In genomic region chr22:42921301-42921700, GRCh38 we compare ENCODE assay signal across 17 cellular contexts.
DNase-seq lines count a peak whose midpoint lies in the region; ATAC-seq, FAIRE-seq and TF ChIP-seq lines count a peak whose summit lies in the region.
"Had no signal": no experiment of that assay in that cellular context is flagged by ENCODE, and none has a peak within 500 bp of the region (broad histone marks: within the 10 kb centered on the region; RNA-seq: fewer than 3 reads in every experiment).

No MANE protein-coding gene starts in this region.

- H3K4me2 ChIP-seq in smooth muscle cell, result no peak overlapping the region

- peak overlapping the region in 1 of 2 donors; percentile 65 for H3K4me3 Mint-ChIP-seq in CD14-positive monocyte
- no peak overlapping the region for H3K4me3 Mint-ChIP-seq in activated CD8-positive, alpha-beta T cell treated with anti-CD3 and anti-CD28 coated beads for 36 hours
- H3K4me3 Mint-ChIP-seq: activated CD4-positive, alpha-beta memory T cell treated with anti-CD3 and anti-CD28 coated beads for 36 hours; IgD-negative memory B cell; natural killer cell treated with Interleukin-12 subunit alpha and Interleukin-12 subunit beta and Interleukin-15 and Interleukin-18, amount 100 ng/mL, for 72 hours had no signal

- no peaks in the 10 kb centered on the region for H3K9me3 ChIP-seq in smooth muscle cell (replicated peaks; ENCODE audit: low read depth)
- H3K9me3 ChIP-seq: tibial nerve had no signal

- TF ChIP-seq CTCF in CD14-positive monocyte (IDR thresholded peaks at IDR 0.05), result no peak
- no peak for TF ChIP-seq CTCF in RWPE1 (conservative IDR thresholded peaks at IDR 0.05; ENCODE audit: low read depth)
- no peak for TF ChIP-seq CTCF in smooth muscle cell (IDR thresholded peaks at IDR 0.05; ENCODE audit: borderline replicate concordance, insufficient read depth, poor library complexity, severe bottlenecking)
- no peak for TF ChIP-seq CTCF in activated CD8-positive, alpha-beta T cell treated with anti-CD3 and anti-CD28 coated beads for 36 hours (IDR thresholded peaks at IDR 0.05)

- intact Hi-C loops in CD14-positive monocyte (cut with micrococcal nuclease), result loop anchor here in 1 of 2 donors (5.0 kb wide), 2 partner anchors 34 to 41 kb away; no protein-coding TSS in a partner anchor
- intact Hi-C loops in activated CD8-positive, alpha-beta T cell treated with anti-CD3 and anti-CD28 coated beads for 36 hours (cut with micrococcal nuclease), result no loop called here

- WGBS in smooth muscle cell (ENCODE audit: low lambda C conversion rate), result 100% methylated on average over 4 of the region's 4 CpGs

- H3K4me3 ChIP-seq in smooth muscle cell, result no peak overlapping the region
- H3K4me3 ChIP-seq: tibial nerve had no signal

- H3K4me1 Mint-ChIP-seq in CD14-positive monocyte, result peaks cover 70% of the 10 kb centered on the region
- H3K4me1 Mint-ChIP-seq in activated CD8-positive, alpha-beta T cell treated with anti-CD3 and anti-CD28 coated beads for 36 hours (ENCODE audit: low read depth), result peaks cover 40% of the 10 kb centered on the region

- peak overlapping the region; percentile 83 to 95 (median 91) for H3K27ac Mint-ChIP-seq in CD14-positive monocyte
- H3K27ac Mint-ChIP-seq in activated CD8-positive, alpha-beta T cell treated with anti-CD3 and anti-CD28 coated beads for 36 hours, result no peak overlapping the region
- H3K27ac Mint-ChIP-seq: activated CD4-positive, alpha-beta memory T cell treated with anti-CD3 and anti-CD28 coated beads for 36 hours; natural killer cell treated with Interleukin-12 subunit alpha and Interleukin-12 subunit beta and Interleukin-15 and Interleukin-18, amount 100 ng/mL, for 72 hours had no signal

- H3K27ac ChIP-seq in RWPE1, result peak overlapping the region; percentile 87
- H3K27ac ChIP-seq in smooth muscle cell (ENCODE audit: low read depth), result peak overlapping the region; percentile 84

- H3K9ac ChIP-seq in smooth muscle cell (ENCODE audit: low read depth), result peak overlapping the region; percentile 70

- FAIRE-seq in urothelium cell line (lab: Jason Lieb, UNC), result no peak

- H3K9me3 Mint-ChIP-seq in CD14-positive monocyte, result no peaks in the 10 kb centered on the region
- H3K9me3 Mint-ChIP-seq in activated CD8-positive, alpha-beta T cell treated with anti-CD3 and anti-CD28 coated beads for 36 hours, result no peaks in the 10 kb centered on the region
- H3K9me3 Mint-ChIP-seq: activated CD4-positive, alpha-beta memory T cell treated with anti-CD3 and anti-CD28 coated beads for 36 hours; IgD-negative memory B cell; natural killer cell treated with Interleukin-12 subunit alpha and Interleukin-12 subunit beta and Interleukin-15 and Interleukin-18, amount 100 ng/mL, for 72 hours had no signal

- H2AFZ ChIP-seq in smooth muscle cell (ENCODE audit: low read depth), result no peak overlapping the region

- no peak for ATAC-seq in activated CD8-positive, alpha-beta T cell treated with anti-CD3 and anti-CD28 coated beads for 36 hours
- ATAC-seq: natural killer cell treated with Interleukin-12 subunit alpha and Interleukin-12 subunit beta and Interleukin-15 and Interleukin-18, amount 100 ng/mL, for 72 hours had no signal

- H3K27me3 ChIP-seq in smooth muscle cell (ENCODE audit: low read depth), result no peaks in the 10 kb centered on the region
- H3K27me3 ChIP-seq: tibial nerve had no signal

- peaks cover 0 to 3% (median 0%) of the 10 kb centered on the region in 3 donors for H3K27me3 Mint-ChIP-seq in CD14-positive monocyte (ENCODE audit: low read depth in 3 of 3)
- no peaks in the 10 kb centered on the region for H3K27me3 Mint-ChIP-seq in activated CD8-positive, alpha-beta T cell treated with anti-CD3 and anti-CD28 coated beads for 36 hours
- H3K27me3 Mint-ChIP-seq: activated CD4-positive, alpha-beta memory T cell treated with anti-CD3 and anti-CD28 coated beads for 36 hours; IgD-negative memory B cell had no signal

- H3K36me3 ChIP-seq in smooth muscle cell (ENCODE audit: low read depth), result no peaks in the 10 kb centered on the region
- H3K36me3 ChIP-seq: tibial nerve had no signal

- peaks cover 83% of the 10 kb centered on the region for H3K79me2 ChIP-seq in smooth muscle cell (ENCODE audit: low read depth)

- POLR2A ChIA-PET in RWPE1 (lab: Yijun Ruan, JAX; ENCODE audit: low non-redundant PET), result no interaction called here
- POLR2A ChIA-PET in activated CD8-positive, alpha-beta T cell treated with anti-CD3 and anti-CD28 coated beads for 36 hours (lab: Charles Lee), result interaction anchor here (1.4 kb wide), 1 partner anchor 94 kb away, joined by 3 read pairs; the partner anchor contains the start of gene PACSIN2

- H4K20me1 ChIP-seq in smooth muscle cell (ENCODE audit: low read depth), result peaks cover 93% of the 10 kb centered on the region

- CTCF ChIA-PET in RWPE1 (lab: Yijun Ruan, JAX), result no interaction called here
- CTCF ChIA-PET in activated CD8-positive, alpha-beta T cell treated with anti-CD3 and anti-CD28 coated beads for 36 hours (lab: Charles Lee), result no interaction called here

- H3K36me3 Mint-ChIP-seq in CD14-positive monocyte, result peaks cover 14 to 18% of the 10 kb centered on the region in 2 donors
- H3K36me3 Mint-ChIP-seq in activated CD8-positive, alpha-beta T cell treated with anti-CD3 and anti-CD28 coated beads for 36 hours (ENCODE audit: low read depth), result peaks cover 2% of the 10 kb centered on the region
- H3K36me3 Mint-ChIP-seq: activated CD4-positive, alpha-beta memory T cell treated with anti-CD3 and anti-CD28 coated beads for 36 hours; natural killer cell treated with Interleukin-12 subunit alpha and Interleukin-12 subunit beta and Interleukin-15 and Interleukin-18, amount 100 ng/mL, for 72 hours had no signal

- peaks cover 4% of the 10 kb centered on the region for H3K4me1 ChIP-seq in smooth muscle cell (ENCODE audit: low read depth)

- no peaks in the 10 kb centered on the region for H3F3A ChIP-seq in smooth muscle cell (ENCODE audit: low read depth)

- DNase-seq in CD14-positive monocyte (ENCODE audit: low spot score) (no peak), RWPE1 (ENCODE audit: low spot score) (no peak), fibroblast of gingiva (ENCODE audit: low read depth) (peak; percentile 66), smooth muscle cell (lab: John Stamatoyannopoulos, UW; ENCODE audit: unreplicated experiment) (no peak), urothelium cell line (ENCODE audit: low spot score) (no peak), DMS 273 (lab: John Stamatoyannopoulos, UW; ENCODE audit: unreplicated experiment) (no peak), NCI-H526 treated with DMSO at 0.1 percent for 48 hours (lab: John Stamatoyannopoulos, UW) (no peak)
- no peak for DNase-seq in activated CD8-positive, alpha-beta T cell treated with anti-CD3 and anti-CD28 coated beads for 36 hours
- DNase-seq: activated CD4-positive, alpha-beta memory T cell treated with anti-CD3 and anti-CD28 coated beads for 36 hours; DMS79 treated with DMSO at 0.1 percent for 48 hours; left cardiac atrium; NCI-H1105; NK-92 treated with Interleukin-12 subunit alpha and Interleukin-12 subunit beta, amount 100 ng/mL, for 24 hours; SHP77 treated with DMSO at 0.1 percent for 48 hours had no signal
